ENCODE assay signal across 23 cellular contexts in genomic region chr4:3112241-3112978, GRCh38. TPM values are rescaled to one million over a fixed set of nuclear protein-coding genes. Genes with fewer than 3 reads are reported as not detected.
DNase-seq lines count a peak whose midpoint lies in the region; ATAC-seq and TF ChIP-seq lines count a peak whose summit lies in the region.
"Had no signal": no experiment of that assay in that cellular context is flagged by ENCODE, and none has a peak within 500 bp of the region (broad histone marks: within the 10 kb centered on the region; RNA-seq: fewer than 3 reads in every experiment).

No MANE protein-coding gene starts in this region.

- no peaks in the 10 kb centered on the region for H3K27me3 Mint-ChIP-seq in stimulated activated naive CD8-positive, alpha-beta T cell treated with anti-CD3 and anti-CD28 coated beads, Interleukin-15, amount 100 ng/mL, for 72 hours
- H3K27me3 Mint-ChIP-seq in Calu3 (ENCODE audit: unreplicated experiment): no peaks in the 10 kb centered on the region

- H4K20me1 ChIP-seq in osteoblast (ENCODE audit: insufficient read depth, low read length) (no peaks in the 10 kb centered on the region), PC-9 (ENCODE audit: insufficient read depth) (no peaks in the 10 kb centered on the region; the same call in 1 of the 2 replicates)

- POLR2A ChIA-PET in PC-9 (lab: Charles Lee; ENCODE audit: unreplicated experiment): interaction anchor here (0.7 kb wide), 1 partner anchor 38 kb away, joined by 7 read pairs; no protein-coding TSS in a partner anchor

- no peaks in the 10 kb centered on the region for H3K4me1 Mint-ChIP-seq in stimulated activated naive CD8-positive, alpha-beta T cell treated with anti-CD3 and anti-CD28 coated beads, Interleukin-15, amount 100 ng/mL, for 72 hours
- H3K4me1 Mint-ChIP-seq in Calu3 (ENCODE audit: low read depth, unreplicated experiment): no peaks in the 10 kb centered on the region

- no peak for TF ChIP-seq CTCF in left ventricle myocardium inferior (IDR thresholded peaks at IDR 0.05; ENCODE audit: borderline replicate concordance)
- TF ChIP-seq CTCF in osteoblast (IDR thresholded peaks at IDR 0.05; ENCODE audit: extremely low read depth, low read depth, low read length): no peak
- no peak for TF ChIP-seq CTCF in PC-9 (conservative IDR thresholded peaks at IDR 0.05)
- TF ChIP-seq CTCF in Calu3 (IDR thresholded peaks at IDR 0.05; ENCODE audit: unreplicated experiment): no peak

- H3K36me3 ChIP-seq in left ventricle myocardium inferior (peaks cover 45% of the 10 kb centered on the region), osteoblast (ENCODE audit: insufficient read depth, low read length) (peaks cover 45% of the 10 kb centered on the region), PC-9 (ENCODE audit: low read depth) (0 out of 2 replicates have a peak, but pooled peaks cover 4% of the 10 kb centered on the region)

- no peak overlapping the region for H3K4me3 ChIP-seq in left ventricle myocardium inferior
- H3K4me3 ChIP-seq in osteoblast (ENCODE audit: insufficient read depth, low read length): no peak overlapping the region
- H3K4me3 ChIP-seq in PC-9: no peak overlapping the region
- H3K4me3 ChIP-seq: ascending aorta, GM12878 had no signal

- peak overlapping the region; percentile 2 for H3K27ac Mint-ChIP-seq in stimulated activated naive CD8-positive, alpha-beta T cell treated with anti-CD3 and anti-CD28 coated beads, Interleukin-15, amount 100 ng/mL, for 72 hours
- H3K27ac Mint-ChIP-seq in Calu3 (ENCODE audit: unreplicated experiment): no peak overlapping the region

- CTCF ChIA-PET in PC-9 (lab: Charles Lee) (no interaction called here), Calu3 (lab: Charles Lee) (interaction anchor here (0.7 kb wide), 1 partner anchor 9 kb away, joined by 3 read pairs; no protein-coding TSS in a partner anchor)

- ATAC-seq in stimulated activated naive CD8-positive, alpha-beta T cell treated with anti-CD3 and anti-CD28 coated beads, Interleukin-15, amount 100 ng/mL, for 72 hours: no peak
- ATAC-seq in stimulated activated naive CD8-positive, alpha-beta T cell treated with anti-CD3 and anti-CD28 coated beads, Interleukin-15, Interleukin-2, amounts not matched to agents 100 U/mL and 50 U/mL, for 24 hours: no peak
- ATAC-seq: GM12878, sciatic nerve had no signal

- H3K4me3 Mint-ChIP-seq in stimulated activated naive CD8-positive, alpha-beta T cell treated with anti-CD3 and anti-CD28 coated beads, Interleukin-15, amount 100 ng/mL, for 72 hours: no peak overlapping the region
- no peak overlapping the region for H3K4me3 Mint-ChIP-seq in Calu3 (ENCODE audit: low read depth, unreplicated experiment)
- H3K4me3 Mint-ChIP-seq: endodermal cell had no signal

- DNase-seq in stimulated activated naive CD8-positive, alpha-beta T cell treated with anti-CD3 and anti-CD28 coated beads, Interleukin-15, amount 100 ng/mL, for 72 hours: no peak
- DNase-seq in stimulated activated naive CD8-positive, alpha-beta T cell treated with anti-CD3 and anti-CD28 coated beads, Interleukin-15, Interleukin-2, amounts not matched to agents 100 U/mL and 50 U/mL, for 24 hours: no peak
- DNase-seq in left ventricle myocardium inferior (no peak), osteoblast (ENCODE audit: insufficient read length, low spot score, missing footprints) (no peak), PC-9 (no peak), Calu3 (no peak), OCI-M1 (lab: John Stamatoyannopoulos, UW) (no peak), hypothalamus (lab: John Stamatoyannopoulos, UW) (no peak)
- DNase-seq: activated CD4-positive, alpha-beta T cell treated with anti-CD3 and anti-CD28 coated beads, Interleukin-2, amount 50 U/mL, for 48 hours; activated naive CD4-positive, alpha-beta T cell treated with Interleukin-2 at 50 U/mL for 16 hours; activated T-cell treated with anti-CD3 and anti-CD28 coated beads, Interleukin-2, amount 50 U/mL, for 1 hour; DMS 273 treated with DMSO at 0.1 percent for 48 hours; GF-D8; NCI-H1417 treated with DMSO at 0.1 percent for 48 hours; T-helper 1 cell had no signal

- intact Hi-C loops in left ventricle myocardium inferior (cut with micrococcal nuclease) (no loop called here), PC-9 (cut with micrococcal nuclease; ENCODE audit: unreplicated experiment) (no loop called here), Calu3 (cut with micrococcal nuclease; ENCODE audit: unreplicated experiment) (no loop called here)

- peak overlapping the region; percentile 73 for H3K27ac ChIP-seq in left ventricle myocardium inferior (replicated peaks)
- H3K27ac ChIP-seq in osteoblast (ENCODE audit: low read depth, low read length): peak overlapping the region; percentile 20
- H3K27ac ChIP-seq in PC-9: no peak overlapping the region
- H3K27ac ChIP-seq: ascending aorta, C4-2B had no signal

- H3K9me3 ChIP-seq in left ventricle myocardium inferior (replicated peaks) (no peaks in the 10 kb centered on the region), osteoblast (ENCODE audit: low read depth, low read length) (no peaks in the 10 kb centered on the region), PC-9 (ENCODE audit: insufficient read depth, low read depth) (no peaks in the 10 kb centered on the region)
- H3K9me3 ChIP-seq: ascending aorta had no signal

- H3K4me1 ChIP-seq in left ventricle myocardium inferior: peaks cover 67% of the 10 kb centered on the region
- H3K4me1 ChIP-seq in osteoblast (ENCODE audit: insufficient read depth, low read length): peaks cover 55% of the 10 kb centered on the region
- no peaks in the 10 kb centered on the region for H3K4me1 ChIP-seq in PC-9 (replicated peaks; ENCODE audit: insufficient read depth)

- H3K4me2 ChIP-seq in osteoblast (ENCODE audit: insufficient read depth, low read length) (no peak overlapping the region), PC-9 (no peak overlapping the region)

- H3K79me2 ChIP-seq in osteoblast (ENCODE audit: insufficient read depth, low read length) (peaks cover 34% of the 10 kb centered on the region), PC-9 (ENCODE audit: low read depth) (no peaks in the 10 kb centered on the region)

- H3K9me2 ChIP-seq in PC-9 (ENCODE audit: insufficient read depth): no peaks in the 10 kb centered on the region

- H3K36me3 Mint-ChIP-seq in Calu3 (ENCODE audit: insufficient read depth, unreplicated experiment): no peaks in the 10 kb centered on the region

- H3K27me3 ChIP-seq in left ventricle myocardium inferior (ENCODE audit: low read depth): no peaks in the 10 kb centered on the region
- no peaks in the 10 kb centered on the region for H3K27me3 ChIP-seq in osteoblast (ENCODE audit: insufficient read depth, low read length)
- H3K27me3 ChIP-seq in PC-9 (ENCODE audit: insufficient read depth, low read depth): no peaks in the 10 kb centered on the region
- H3K27me3 ChIP-seq: ascending aorta had no signal

- H3K9me3 Mint-ChIP-seq in stimulated activated naive CD8-positive, alpha-beta T cell treated with anti-CD3 and anti-CD28 coated beads, Interleukin-15, amount 100 ng/mL, for 72 hours: no peaks in the 10 kb centered on the region
- no peaks in the 10 kb centered on the region for H3K9me3 Mint-ChIP-seq in Calu3 (ENCODE audit: low read depth, unreplicated experiment)

- BruUV-seq in PC-9 (replicated peaks; lab: Mats Ljungman, UMichigan) (no TSS peak), Calu3 (replicated peaks; lab: Mats Ljungman, UMichigan) (no TSS peak)

- H2AFZ ChIP-seq in osteoblast (ENCODE audit: low read length) (no peak overlapping the region), PC-9 (no peak overlapping the region)

- H3F3A ChIP-seq in PC-9 (ENCODE audit: insufficient read depth, low read depth): no peaks in the 10 kb centered on the region

RNA-seq across cellular contexts. Expression of gene HTT, which starts 37.9 kb away (rescaled TPM):
- total RNA-seq in left ventricle myocardium inferior (20.0 TPM), osteoblast (44.5 and 65.1 TPM in 2 replicates), PC-9 (2021) (69.0 and 81.7 TPM in 2 replicates), Calu3 (2022) (34.6 and 44.4 TPM in 2 replicates)

RNA-seq across cellular contexts. Expression of gene HTT-AS, which starts 38.1 kb away (rescaled TPM):
- total RNA-seq in left ventricle myocardium inferior (not detected), osteoblast (not detected in 2 replicates), PC-9 (2021) (not detected in 2 replicates), Calu3 (2022) (not detected in 2 replicates)
- total RNA-seq: ascending aorta, endodermal cell, GM12878, H1, HT-29, mucosa of gallbladder, sciatic nerve had no signal
